Comparison of ENCODE assay signal across 11 cellular contexts in the genomic region with DNA sequence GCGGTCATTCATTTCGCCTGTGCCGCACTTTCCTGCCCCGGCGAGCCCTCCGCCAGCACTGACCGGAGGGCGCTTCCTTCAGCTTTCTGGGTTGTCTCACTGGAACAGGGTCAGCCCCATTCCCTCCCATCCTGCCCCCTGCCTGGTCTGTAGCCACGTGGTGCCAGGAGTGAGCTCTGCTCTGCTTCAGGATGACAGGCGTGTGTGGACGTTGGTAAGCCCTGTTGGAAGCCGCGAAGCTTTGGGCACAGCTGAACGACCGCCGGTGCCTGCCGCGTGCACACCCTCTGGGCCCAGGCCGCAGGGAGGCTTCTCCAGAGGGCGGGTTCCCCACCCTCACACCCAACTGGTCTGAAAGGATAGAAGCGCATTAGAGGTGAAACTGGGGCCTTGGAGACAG. TPM values are rescaled to one million over a fixed set of nuclear protein-coding genes. Genes with fewer than 3 reads are reported as not detected.
"Had no signal": no experiment of that assay in that cellular context is flagged by ENCODE, and none has a peak within 500 bp of the region (broad histone marks: within the 10 kb centered on the region; RNA-seq: fewer than 3 reads in every experiment).

No MANE protein-coding gene starts in this region.

RNA-seq across cellular contexts. Expression of a gene that starts 49.6 kb away (rescaled TPM):
- total RNA-seq: activated CD4-positive, alpha-beta memory T cell treated with anti-CD3 and anti-CD28 coated beads for 36 hours; activated CD4-positive, alpha-beta T cell treated with anti-CD3 and anti-CD28 coated beads, Interleukin-2, amount 10 ng/mL, durations not matched to agents 24 days and 14 days; activated CD8-positive, alpha-beta memory T cell treated with anti-CD3 and anti-CD28 coated beads for 36 hours; activated CD8-positive, alpha-beta T cell treated with anti-CD3 and anti-CD28 coated beads for 36 hours; activated naive CD8-positive, alpha-beta T cell treated with anti-CD3 and anti-CD28 coated beads for 36 hours; activated T-helper 17 cell treated with anti-CD3 and anti-CD28 coated beads, Interleukin-2, amount 50 U/mL, for 72 hours; adrenal gland; aorta; astrocyte; cardiac septum; cerebellum had no signal
